In the genomic region with DNA sequence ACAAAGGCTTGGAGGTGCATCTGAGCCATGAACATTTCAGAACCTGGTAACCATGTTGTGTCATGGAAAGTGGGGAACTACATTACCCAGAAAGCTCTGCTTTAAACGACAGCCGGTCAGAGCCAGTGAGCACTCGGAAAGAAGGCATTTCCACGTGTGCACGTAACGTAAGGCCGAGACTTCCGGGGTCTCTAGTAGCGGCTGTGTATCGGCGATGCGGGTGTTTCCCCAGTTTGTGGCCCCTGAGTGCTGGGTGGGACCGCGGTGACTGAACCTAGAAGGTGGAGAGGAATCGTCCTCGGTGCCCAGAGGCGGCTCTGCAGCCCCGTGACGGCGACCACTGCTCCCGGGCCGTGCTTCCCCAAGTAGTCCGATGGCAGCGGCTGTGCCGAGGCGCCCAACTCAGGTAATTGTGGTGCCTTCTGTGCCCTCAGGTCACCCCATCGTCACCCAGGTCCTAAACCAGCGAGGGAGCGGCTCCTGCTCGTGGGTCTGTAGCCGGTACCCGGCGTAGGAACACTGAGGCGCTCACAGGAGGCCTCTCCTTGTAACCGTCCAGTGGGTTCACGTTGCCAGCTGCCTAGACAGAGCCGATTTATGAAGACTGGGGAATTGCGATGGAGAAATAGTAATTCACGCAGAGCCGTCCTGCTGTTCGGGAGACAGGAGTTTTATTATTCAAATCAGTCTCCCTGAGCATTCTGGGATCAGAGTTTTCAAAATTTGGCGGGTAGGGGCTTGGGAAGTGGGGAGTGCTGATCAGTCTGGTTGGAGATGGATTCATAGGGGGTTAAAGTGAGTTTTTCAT, we compare ENCODE assay signal across 1 cellular context.
A peak's percentile ranks its signal among the peaks of the same experiment; 100 is the strongest.
TF ChIP-seq lines count a peak whose summit lies in the region.

Gene ZNF587, plus strand, starts transcription at position 194 of the 808 bp plus-strand sequence. Its CDS starts 180 bp downstream, at position 374.

TF ChIP-seq in SK-N-SH, 30 proteins besides CTCF, POLR2A, EP300 and RAD21 (continued from another document):
- TF ChIP-seq ZBTB33 (IDR thresholded peaks at IDR 0.05; ENCODE audit: borderline replicate concordance, low read depth) = peak; percentile 10; the same call in 1 of the 2 replicates
- peak; percentile 85 for TF ChIP-seq CHD2 (IDR thresholded peaks at IDR 0.05; ENCODE audit: low read length, partially characterized antibody)
- TF ChIP-seq YY1 (IDR thresholded peaks at IDR 0.05; ENCODE audit: low read depth) = peak; percentile 79
- TF ChIP-seq ELF1 (IDR thresholded peaks at IDR 0.05) = peak; percentile 77
- TF ChIP-seq GABPA (IDR thresholded peaks at IDR 0.05; ENCODE audit: low read depth) = peak; percentile 87
- TF ChIP-seq SIN3A (IDR thresholded peaks at IDR 0.05; ENCODE audit: borderline replicate concordance, low read depth, low read length) = peak; percentile 51; the same call in 1 of the 2 replicates
- TF ChIP-seq MXI1 (IDR thresholded peaks at IDR 0.05; ENCODE audit: low read depth, low read length) = peak; percentile 63
- peak; percentile 98 for TF ChIP-seq PBX3 (IDR thresholded peaks at IDR 0.05)
